Comparison of ENCODE assay signal across 3 cellular contexts in genomic region chr2:207512356-207512755, GRCh38.
TF ChIP-seq lines count a peak whose summit lies in the region.

No MANE protein-coding gene starts in this region.

TF ChIP-seq in SK-N-SH, 30 proteins besides CTCF, POLR2A, EP300 and RAD21:
- TF ChIP-seq EZH2phosphoT487 (IDR thresholded peaks at IDR 0.05; ENCODE audit: borderline replicate concordance, low read depth) (no peak), GABPA (IDR thresholded peaks at IDR 0.05; ENCODE audit: low read depth) (no peak), REST (IDR thresholded peaks at IDR 0.05; ENCODE audit: low read depth, low read length) (no peak), POLR2AphosphoS5 (IDR thresholded peaks at IDR 0.05; ENCODE audit: low read depth, low read length) (no peak), JUND (IDR thresholded peaks at IDR 0.05) (no peak)
- TF ChIP-seq, protein P1, sequence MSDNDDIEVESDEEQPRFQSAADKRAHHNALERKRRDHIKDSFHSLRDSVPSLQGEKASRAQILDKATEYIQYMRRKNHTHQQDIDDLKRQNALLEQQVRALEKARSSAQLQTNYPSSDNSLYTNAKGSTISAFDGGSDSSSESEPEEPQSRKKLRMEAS (IDR thresholded peaks at IDR 0.05; ENCODE audit: low read depth) = no peak

TF ChIP-seq in SK-N-SH treated with all-trans-retinoic acid at 6 μM for 48 hours, 23 proteins besides CTCF, POLR2A, EP300 and RAD21:
- no peak for TF ChIP-seq SNAI2 (CRISPR knock-in tag; IDR thresholded peaks at IDR 0.05)
- no peak for TF ChIP-seq ZFP3 (CRISPR knock-in tag; IDR thresholded peaks at IDR 0.05)
- no peak for TF ChIP-seq TOX (CRISPR knock-in tag; IDR thresholded peaks at IDR 0.05; ENCODE audit: borderline replicate concordance)
- no peak for TF ChIP-seq ZNF70 (CRISPR knock-in tag; IDR thresholded peaks at IDR 0.05)
- no peak for TF ChIP-seq PPARA (CRISPR knock-in tag; IDR thresholded peaks at IDR 0.05; ENCODE audit: borderline replicate concordance)
- TF ChIP-seq PATZ1 (CRISPR knock-in tag; IDR thresholded peaks at IDR 0.05; ENCODE audit: borderline replicate concordance) = no peak
- TF ChIP-seq OSR1 (CRISPR knock-in tag; IDR thresholded peaks at IDR 0.05) = no peak
- no peak for TF ChIP-seq GLIS3 (CRISPR knock-in tag; IDR thresholded peaks at IDR 0.05)

TF ChIP-seq in H1, 55 proteins besides CTCF, POLR2A, EP300 and RAD21:
- TF ChIP-seq CHD1 (IDR thresholded peaks at IDR 0.05; ENCODE audit: low read depth, low read length) = no peak
- TF ChIP-seq JUND (IDR thresholded peaks at IDR 0.05; ENCODE audit: low read length) = no peak
- TF ChIP-seq TEAD4 (IDR thresholded peaks at IDR 0.05; ENCODE audit: low read depth, low read length) = no peak
- TF ChIP-seq USF2 (IDR thresholded peaks at IDR 0.05; ENCODE audit: low read length) = no peak
- TF ChIP-seq, protein P1 (IDR thresholded peaks at IDR 0.05) = no peak
- TF ChIP-seq BCL11A (IDR thresholded peaks at IDR 0.05; ENCODE audit: low read depth in 2 of 2, low read length in 2 of 2) = no peak
- no peak for TF ChIP-seq CTBP2 (IDR thresholded peaks at IDR 0.05; ENCODE audit: borderline replicate concordance, insufficient read depth, insufficient read length, low read length)
- TF ChIP-seq BRCA1 (IDR thresholded peaks at IDR 0.05; ENCODE audit: low read depth, low read length) = no peak
- TF ChIP-seq POLR2AphosphoS5 (IDR thresholded peaks at IDR 0.05; ENCODE audit: low read depth, low read length) = no peak
- TF ChIP-seq CEBPB (IDR thresholded peaks at IDR 0.05; ENCODE audit: low read depth, low read length) = no peak
- no peak for TF ChIP-seq MAFK (IDR thresholded peaks at IDR 0.05; ENCODE audit: low read depth, low read length)
- TF ChIP-seq CHD2 (IDR thresholded peaks at IDR 0.05; ENCODE audit: low read length) = no peak
- TF ChIP-seq JUN (IDR thresholded peaks at IDR 0.05; ENCODE audit: low read depth, low read length) = no peak
- no peak for TF ChIP-seq TAF1 (IDR thresholded peaks at IDR 0.05; ENCODE audit: low read depth, low read length)
